In genomic region chr14:103526914-103527248, GRCh38 we compare ENCODE assay signal across 13 cellular contexts. TPM values are rescaled to one million over a fixed set of nuclear protein-coding genes. Genes with fewer than 3 reads are reported as not detected.
A peak's percentile ranks its signal among the peaks of the same experiment; 100 is the strongest.
DNase-seq lines count a peak whose midpoint lies in the region; ATAC-seq, FAIRE-seq and TF ChIP-seq lines count a peak whose summit lies in the region.
"Had no signal": no experiment of that assay in that cellular context is flagged by ENCODE, and none has a peak within 500 bp of the region (broad histone marks: within the 10 kb centered on the region; RNA-seq: fewer than 3 reads in every experiment).

No MANE protein-coding gene starts in this region.

- no peak overlapping the region for H3K14ac ChIP-seq in neuronal stem cell (ENCODE audit: low read length)

- POLR2A ChIA-PET in A549 (lab: Yijun Ruan, JAX) = no interaction called here
- POLR2A ChIA-PET in Caco-2 (lab: Charles Lee) = no interaction called here

- peak overlapping the region; percentile 85 for H3K27ac Mint-ChIP-seq in Caco-2 (ENCODE audit: unreplicated experiment)
- H3K27ac Mint-ChIP-seq in central memory CD8-positive, alpha-beta T cell (ENCODE audit: low read depth) = peak overlapping the region; percentile 95

- H3K9me3 Mint-ChIP-seq in Caco-2 (ENCODE audit: unreplicated experiment) = no peaks in the 10 kb centered on the region
- H3K9me3 Mint-ChIP-seq in central memory CD8-positive, alpha-beta T cell = no peaks in the 10 kb centered on the region

- no peak overlapping the region for H2BK120ac ChIP-seq in neuronal stem cell (ENCODE audit: low read depth, low read length)

- CTCF ChIA-PET in A549 (lab: Yijun Ruan, JAX) = interaction anchor here (0.6 to 28.8 kb wide), 4 partner anchors 8 to 35 kb away, joined by 3 to 489 read pairs (median 98); partner anchors contain the start of gene CKB
- CTCF ChIA-PET in Caco-2 (lab: Charles Lee) = no interaction called here

- peak overlapping the region; percentile 94 to 97; a peak in 4 of 6 replicates for H3K27ac ChIP-seq in A549
- no peak overlapping the region for H3K27ac ChIP-seq in neuronal stem cell (replicated peaks; ENCODE audit: low read length)
- H3K27ac ChIP-seq in esophagus squamous epithelium = peak overlapping the region in 2 of 4 donors; percentile 25 to 90

- H3K18ac ChIP-seq in neuronal stem cell (ENCODE audit: low read length) = no peak overlapping the region

- H3K4me3 ChIP-seq in A549 (no peak overlapping the region), Caco-2 (ENCODE audit: low read depth, low read length) (no peak overlapping the region), neuronal stem cell (ENCODE audit: low read length in 2 of 2) (no peak overlapping the region), esophagus squamous epithelium (no peak overlapping the region)

- H3K23ac ChIP-seq in neuronal stem cell (ENCODE audit: low read depth, low read length, poor library complexity) = peak overlapping the region; percentile 51

- H2BK15ac ChIP-seq in neuronal stem cell (ENCODE audit: low read length) = no peak overlapping the region

- no peak overlapping the region for H3K4me3 Mint-ChIP-seq in Caco-2 (ENCODE audit: unreplicated experiment)
- H3K4me3 Mint-ChIP-seq in central memory CD8-positive, alpha-beta T cell = peak overlapping the region; percentile 91

- H3K27me3 ChIP-seq in Caco-2 (replicated peaks; ENCODE audit: control insufficient read depth, insufficient read depth, low read length) = no peaks in the 10 kb centered on the region
- peaks cover 0 to 18% (median 2%) of the 10 kb centered on the region in 3 experiments for H3K27me3 ChIP-seq in neuronal stem cell (ENCODE audit: control insufficient read depth in 3 of 3, insufficient read depth in 3 of 3, low read depth in 1 of 3, low read length in 3 of 3)
- H3K27me3 ChIP-seq in esophagus squamous epithelium = peaks cover 0 to 15% (median 0%) of the 10 kb centered on the region in 4 donors

- H3K4me2 ChIP-seq in A549 = no peak overlapping the region
- H3K4me2 ChIP-seq in neuronal stem cell (ENCODE audit: insufficient read depth, low read length, poor library complexity, severe bottlenecking) = no peak overlapping the region

- no peak overlapping the region for H2BK5ac ChIP-seq in neuronal stem cell (ENCODE audit: low read length)

- no peak overlapping the region for H4K91ac ChIP-seq in neuronal stem cell (ENCODE audit: low read depth, low read length, poor library complexity)

- H3K4ac ChIP-seq in neuronal stem cell (ENCODE audit: low read length) = no peak overlapping the region

- no peak for TF ChIP-seq RAD21 in A549 (conservative IDR thresholded peaks at IDR 0.05 in 1 of 2, IDR thresholded peaks at IDR 0.05 in 1 of 2)

- TF ChIP-seq POLR2A in A549 (IDR thresholded peaks at IDR 0.05; ENCODE audit: low read length) = no peak
- TF ChIP-seq POLR2A in esophagus squamous epithelium (IDR thresholded peaks at IDR 0.05) = no peak

- no peak for DNase-seq in A549 (ENCODE audit: low read depth in 1 of 2, low spot score in 1 of 2)
- DNase-seq in Caco-2 = no peak
- no peak for DNase-seq in central memory CD8-positive, alpha-beta T cell (ENCODE audit: low spot score in 2 of 2)
- no peak for DNase-seq in neuronal stem cell (ENCODE audit: low spot score)
- no peak for DNase-seq in 8988T
- no peak for DNase-seq in ecto neural progenitor cell (ENCODE audit: low spot score)
- no peak for DNase-seq in NCI-H526 treated with DMSO at 0.1 percent for 48 hours (lab: John Stamatoyannopoulos, UW)
- DNase-seq in esophagus squamous epithelium (lab: John Stamatoyannopoulos, UW) = no peak
- DNase-seq: KG1; stimulated activated CD4-positive, alpha-beta T cell treated with anti-CD3 and anti-CD28 coated beads, Interleukin-4, amount 100 ng/mL, for 4 hours had no signal

- TF ChIP-seq CTCF in A549 (IDR thresholded peaks at IDR 0.05) (no peak), Caco-2 (IDR thresholded peaks at IDR 0.05; ENCODE audit: insufficient read depth in 1 of 2, low read depth in 1 of 2, low read length in 1 of 2, severe bottlenecking in 1 of 2, unreplicated experiment in 1 of 2) (no peak), esophagus squamous epithelium (IDR thresholded peaks at IDR 0.05) (no peak)

- H3K4me1 ChIP-seq in A549 = peaks cover 58% of the 10 kb centered on the region
- peaks cover 62% of the 10 kb centered on the region for H3K4me1 ChIP-seq in Caco-2
- H3K4me1 ChIP-seq in neuronal stem cell (ENCODE audit: control insufficient read depth in 2 of 2, insufficient read depth in 1 of 2, low read depth in 1 of 2, low read length in 2 of 2) = peaks cover 21 to 39% of the 10 kb centered on the region in 2 donors
- H3K4me1 ChIP-seq in esophagus squamous epithelium = peaks cover 30 to 71% (median 37%) of the 10 kb centered on the region in 3 donors

- no peak for TF ChIP-seq EP300 in A549 (IDR thresholded peaks at IDR 0.05)

- no peak for FAIRE-seq in A549 (lab: Jason Lieb, UNC)
- FAIRE-seq: colon, H54, TTC549 had no signal

- peak overlapping the region; percentile 51 for H2AK5ac ChIP-seq in neuronal stem cell (ENCODE audit: low read depth, low read length)

- H3K27me3 Mint-ChIP-seq in Caco-2 (ENCODE audit: insufficient read depth, unreplicated experiment) = no peaks in the 10 kb centered on the region
- H3K27me3 Mint-ChIP-seq in central memory CD8-positive, alpha-beta T cell = no peaks in the 10 kb centered on the region

- no TSS peak for BruUV-seq in Caco-2 (replicated peaks; lab: Mats Ljungman, UMichigan)

- ATAC-seq in A549 = no peak
- ATAC-seq in central memory CD8-positive, alpha-beta T cell (replicated peaks; ENCODE audit: extremely low read depth, poor library complexity, severe bottlenecking) = no peak

- peaks cover 36% of the 10 kb centered on the region for H3K36me3 Mint-ChIP-seq in Caco-2 (ENCODE audit: insufficient read depth, unreplicated experiment)
- H3K36me3 Mint-ChIP-seq in central memory CD8-positive, alpha-beta T cell (ENCODE audit: insufficient read depth) = peaks cover 21% of the 10 kb centered on the region

- peaks cover 35% of the 10 kb centered on the region for H3K4me1 Mint-ChIP-seq in Caco-2 (ENCODE audit: low read depth, unreplicated experiment)
- peaks cover 32% of the 10 kb centered on the region for H3K4me1 Mint-ChIP-seq in central memory CD8-positive, alpha-beta T cell

- no peak overlapping the region for H3K9ac ChIP-seq in neuronal stem cell (ENCODE audit: low read depth, low read length, poor library complexity)

- no peak overlapping the region for H2BK12ac ChIP-seq in neuronal stem cell (ENCODE audit: low read length)

- 100% methylated on average over 1 of the region's 1 CpG for WGBS in A549 (ENCODE audit: missing lambda C conversion rate)
- WGBS in neuronal stem cell (ENCODE audit: extremely low coverage in 2 of 2, insufficient read length in 2 of 2, insufficient replicate concordance in 1 of 2), 2 donors = no CpG with 5 or more reads among the region's 1 CpG
- 89 to 92% methylated on average over 1 of the region's 1 CpG for WGBS in esophagus squamous epithelium, 2 donors

- peaks cover 17% of the 10 kb centered on the region for H3K79me1 ChIP-seq in neuronal stem cell (ENCODE audit: low read depth, low read length)

- intact Hi-C loops in Caco-2 (cut with micrococcal nuclease; ENCODE audit: unreplicated experiment) = no loop called here
- intact Hi-C loops in esophagus squamous epithelium (cut with DNase I) = no loop called here

- H3K36me3 ChIP-seq in Caco-2 (ENCODE audit: control insufficient read depth, insufficient read depth, low read length) = no peaks in the 10 kb centered on the region
- peaks cover 0 to 12% of the 10 kb centered on the region in 2 donors for H3K36me3 ChIP-seq in neuronal stem cell (replicated peaks in 1 of 2; ENCODE audit: control insufficient read depth in 2 of 2, insufficient read depth in 2 of 2, low read length in 2 of 2)
- peaks cover 0 to 18% (median 0%) of the 10 kb centered on the region in 3 donors for H3K36me3 ChIP-seq in esophagus squamous epithelium

- H4K8ac ChIP-seq in neuronal stem cell (ENCODE audit: low read depth, low read length) = no peak overlapping the region

- H3K9me3 ChIP-seq in A549 = no peaks in the 10 kb centered on the region
- no peaks in the 10 kb centered on the region for H3K9me3 ChIP-seq in Caco-2
- H3K9me3 ChIP-seq in neuronal stem cell (replicated peaks in 1 of 2; ENCODE audit: control insufficient read depth in 2 of 2, insufficient read depth in 1 of 2, low read depth in 1 of 2, low read length in 2 of 2) = no peaks in the 10 kb centered on the region
- H3K9me3 ChIP-seq in esophagus squamous epithelium = no peaks in the 10 kb centered on the region

- H2AFZ ChIP-seq in neuronal stem cell (ENCODE audit: low read length) = no peak overlapping the region

RNA-seq across cellular contexts. Expression of gene TRMT61A, which starts 2.1 kb away (rescaled TPM):
- polyA plus RNA-seq in A549 (2011; rRNA removed) = 8.3 TPM in 2 replicates
- polyA plus RNA-seq in A549 (2012; cell fraction: cytosol; rRNA removed) = 27.2 and 40.2 TPM in 2 replicates
- polyA plus RNA-seq in A549 (2012; cell fraction: nucleus; rRNA removed) = 56.6 and 72.3 TPM in 2 replicates
- polyA plus RNA-seq in A549 (2017; fragmentation: RNase III; extraction: RNeasy Plus Mini Kit Qiagen cat#74134 plus additional on column Dnase treatment) = 19.3 to 20.5 TPM (median 19.4 TPM) in 3 replicates
- 7.1 and 8.4 TPM in 2 replicates for polyA minus RNA-seq in A549 (2011; rRNA and poly(A)+ RNA removed)
- 20.8 and 22.3 TPM in 2 replicates for total RNA-seq in Caco-2 (2022)
- polyA plus RNA-seq in neuronal stem cell (2013, experiment 1 of 2) = 2.1 TPM
- polyA plus RNA-seq in neuronal stem cell (2013, experiment 2 of 2) = 2.2 TPM
- total RNA-seq in esophagus squamous epithelium = 10 to 100 TPM in 2 of 4 donors, 1 to 10 TPM in 2; 7.7 to 20.6 (median 9.9) TPM

RNA-seq across cellular contexts. Expression of gene CKB, which starts 4.3 kb away (rescaled TPM):
- 39.4 and 52.3 TPM in 2 replicates for polyA plus RNA-seq in A549 (2011; rRNA removed)
- polyA plus RNA-seq in A549 (2012; cell fraction: cytosol; rRNA removed) = 209 and 212 TPM in 2 replicates
- 253 and 407 TPM in 2 replicates for polyA plus RNA-seq in A549 (2012; cell fraction: nucleus; rRNA removed)
- polyA plus RNA-seq in A549 (2017; fragmentation: RNase III; extraction: RNeasy Plus Mini Kit Qiagen cat#74134 plus additional on column Dnase treatment) = 63.6 to 79.8 TPM (median 72.0 TPM) in 3 replicates
- polyA minus RNA-seq in A549 (2011; rRNA and poly(A)+ RNA removed) = 13.0 and 19.4 TPM in 2 replicates
- 611 and 645 TPM in 2 replicates for total RNA-seq in Caco-2 (2022)
- 418 TPM for polyA plus RNA-seq in neuronal stem cell (2013, experiment 1 of 2)
- 412 TPM for polyA plus RNA-seq in neuronal stem cell (2013, experiment 2 of 2)
- 100 to 1,000 TPM in 1 of 4 donors, 10 to 100 TPM in 3; 27.2 to 204 (median 37.6) TPM for total RNA-seq in esophagus squamous epithelium

RNA-seq across cellular contexts. Expression of gene BAG5, which starts 35.6 kb away (rescaled TPM):
- polyA plus RNA-seq in A549 (2011; rRNA removed) = 20.4 and 20.8 TPM in 2 replicates
- polyA plus RNA-seq in A549 (2012; cell fraction: cytosol; rRNA removed) = 4.7 and 5.6 TPM in 2 replicates
- 2.6 and 4.8 TPM in 2 replicates for polyA plus RNA-seq in A549 (2012; cell fraction: nucleus; rRNA removed)
- polyA plus RNA-seq in A549 (2017; fragmentation: RNase III; extraction: RNeasy Plus Mini Kit Qiagen cat#74134 plus additional on column Dnase treatment) = 23.8 to 25.4 TPM (median 24.8 TPM) in 3 replicates
- 16.9 and 19.1 TPM in 2 replicates for polyA minus RNA-seq in A549 (2011; rRNA and poly(A)+ RNA removed)
- 28.9 and 31.6 TPM in 2 replicates for total RNA-seq in Caco-2 (2022)
- polyA plus RNA-seq in neuronal stem cell (2013, experiment 1 of 2) = 11.7 TPM
- polyA plus RNA-seq in neuronal stem cell (2013, experiment 2 of 2) = 11.8 TPM
- total RNA-seq in esophagus squamous epithelium = 10 to 100 TPM; 24.8 to 32.4 (median 28.5) TPM

RNA-seq across cellular contexts. Expression of gene COA8, which starts 35.9 kb away (rescaled TPM):
- polyA plus RNA-seq in A549 (2011; rRNA removed) (23.2 and 29.8 TPM in 2 replicates), A549 (2017; fragmentation: RNase III; extraction: RNeasy Plus Mini Kit Qiagen cat#74134 plus additional on column Dnase treatment) (32.1 to 38.2 TPM (median 34.9 TPM) in 3 replicates)
- polyA plus RNA-seq in A549 (2012; cell fraction: cytosol; rRNA removed) = 11.0 and 14.3 TPM in 2 replicates
- polyA plus RNA-seq in A549 (2012; cell fraction: nucleus; rRNA removed) = 5.5 and 5.6 TPM in 2 replicates
- polyA minus RNA-seq in A549 (2011; rRNA and poly(A)+ RNA removed) = 3.6 and 4.1 TPM in 2 replicates
- total RNA-seq in Caco-2 (2022) (40.6 and 50.7 TPM in 2 replicates), esophagus squamous epithelium (10 to 100 TPM; 18.2 to 28.7 (median 22.7) TPM)
- 45.8 TPM for polyA plus RNA-seq in neuronal stem cell (2013, experiment 1 of 2)
- polyA plus RNA-seq in neuronal stem cell (2013, experiment 2 of 2) = 47.5 TPM
